24 cellular contexts compared by ENCODE assay signal in genomic region chr17:40949406-40949805, GRCh38. TPM values are rescaled to one million over a fixed set of nuclear protein-coding genes. Genes with fewer than 3 reads are reported as not detected.
DNase-seq lines count a peak whose midpoint lies in the region; ATAC-seq, FAIRE-seq and TF ChIP-seq lines count a peak whose summit lies in the region.
"Had no signal": no experiment of that assay in that cellular context is flagged by ENCODE, and none has a peak within 500 bp of the region (broad histone marks: within the 10 kb centered on the region; RNA-seq: fewer than 3 reads in every experiment).

No MANE protein-coding gene starts in this region.

- TF ChIP-seq CTCF in astrocyte (IDR thresholded peaks at IDR 0.05; ENCODE audit: insufficient read depth, low read depth, low read length) (no peak), neural progenitor cell (IDR thresholded peaks at IDR 0.05) (no peak)

- H3K4me1 ChIP-seq in astrocyte (ENCODE audit: insufficient read depth, low read length) = peaks cover 23% of the 10 kb centered on the region
- H3K4me1 ChIP-seq in neural progenitor cell = peaks cover 37% of the 10 kb centered on the region
- H3K4me1 ChIP-seq: BE2C, heart left ventricle, thyroid gland had no signal

- H4K20me1 ChIP-seq in astrocyte (ENCODE audit: insufficient read depth, low read length) = no peaks in the 10 kb centered on the region
- H4K20me1 ChIP-seq in neural progenitor cell (ENCODE audit: low read depth) = no peaks in the 10 kb centered on the region

- H3K36me3 Mint-ChIP-seq in astrocyte (ENCODE audit: low read depth, unreplicated experiment) (no peaks in the 10 kb centered on the region), neural progenitor cell (no peaks in the 10 kb centered on the region)
- H3K36me3 Mint-ChIP-seq: activated naive CD8-positive, alpha-beta T cell treated with anti-CD3 and anti-CD28 coated beads, Interleukin-2, amount 10 ng/mL, durations not matched to agents 7 days and 5 days had no signal

- H3K9me3 Mint-ChIP-seq in astrocyte (ENCODE audit: unreplicated experiment) = no peaks in the 10 kb centered on the region
- no peaks in the 10 kb centered on the region for H3K9me3 Mint-ChIP-seq in neural progenitor cell
- H3K9me3 Mint-ChIP-seq: activated naive CD8-positive, alpha-beta T cell treated with anti-CD3 and anti-CD28 coated beads, Interleukin-2, amount 10 ng/mL, durations not matched to agents 7 days and 5 days had no signal

- DNase-seq in ELF-1 (ENCODE audit: low read depth, low spot score) (peak; percentile 56), NCI-H1105 treated with DMSO at 0.1 percent for 48 hours (lab: John Stamatoyannopoulos, UW) (peak; percentile 70), astrocyte (ENCODE audit: low read depth) (no peak), neural progenitor cell (ENCODE audit: low spot score) (peak; percentile 60), D341Med (ENCODE audit: low spot score) (no peak)
- DNase-seq: activated CD8-positive, alpha-beta T cell treated with anti-CD3 and anti-CD28 coated beads, Interleukin-2, amount 10 ng/mL, durations not matched to agents 7 days and 5 days; activated naive CD8-positive, alpha-beta T cell treated with anti-CD3 and anti-CD28 coated beads, Interleukin-2, amount 10 ng/mL, durations not matched to agents 7 days and 5 days; BE2C; heart left ventricle; KBM-7; midbrain; NCI-H1048; NCI-H524 treated with DMSO at 0.1 percent for 48 hours; occipital lobe; thyroid gland; WERI-Rb-1 had no signal

- no peaks in the 10 kb centered on the region for H3K36me3 ChIP-seq in astrocyte (ENCODE audit: insufficient read depth, low read length)
- H3K36me3 ChIP-seq in neural progenitor cell = no peaks in the 10 kb centered on the region
- H3K36me3 ChIP-seq: BE2C, esophagus muscularis mucosa, heart left ventricle, thyroid gland, WERI-Rb-1 had no signal

- peaks cover 17% of the 10 kb centered on the region for H3F3A ChIP-seq in neural progenitor cell (ENCODE audit: low read depth)

- H3K4me3 Mint-ChIP-seq in astrocyte (ENCODE audit: unreplicated experiment) (no peak overlapping the region), neural progenitor cell (no peak overlapping the region)
- H3K4me3 Mint-ChIP-seq: activated CD8-positive, alpha-beta T cell treated with anti-CD3 and anti-CD28 coated beads, Interleukin-2, amount 10 ng/mL, durations not matched to agents 7 days and 5 days; activated naive CD8-positive, alpha-beta T cell treated with anti-CD3 and anti-CD28 coated beads, Interleukin-2, amount 10 ng/mL, durations not matched to agents 7 days and 5 days had no signal

- H3K27me3 Mint-ChIP-seq in astrocyte (ENCODE audit: low read depth, unreplicated experiment) = no peaks in the 10 kb centered on the region
- H3K27me3 Mint-ChIP-seq in neural progenitor cell (ENCODE audit: insufficient read depth, low read depth) = peaks cover 4% of the 10 kb centered on the region

- ATAC-seq in HG03469 (IDR thresholded peaks at IDR 0.05; ENCODE audit: unreplicated experiment) = no peak
- ATAC-seq in HG02884 (IDR thresholded peaks at IDR 0.05; ENCODE audit: unreplicated experiment) = no peak
- ATAC-seq: activated CD8-positive, alpha-beta T cell treated with anti-CD3 and anti-CD28 coated beads, Interleukin-2, amount 10 ng/mL, durations not matched to agents 7 days and 5 days; heart left ventricle had no signal

- no peak overlapping the region for H3K4me3 ChIP-seq in astrocyte (ENCODE audit: insufficient read depth, low read depth, low read length)
- H3K4me3 ChIP-seq in neural progenitor cell = no peak overlapping the region
- H3K4me3 ChIP-seq: esophagus muscularis mucosa, heart left ventricle, thyroid gland had no signal

- H3K27ac Mint-ChIP-seq in astrocyte (ENCODE audit: unreplicated experiment) (no peak overlapping the region), neural progenitor cell (no peak overlapping the region)
- H3K27ac Mint-ChIP-seq: activated CD8-positive, alpha-beta T cell treated with anti-CD3 and anti-CD28 coated beads, Interleukin-2, amount 10 ng/mL, durations not matched to agents 7 days and 5 days; activated naive CD8-positive, alpha-beta T cell treated with anti-CD3 and anti-CD28 coated beads, Interleukin-2, amount 10 ng/mL, durations not matched to agents 7 days and 5 days had no signal

- H2AFZ ChIP-seq in astrocyte (ENCODE audit: low read depth, low read length) = peak overlapping the region; percentile 74
- peak overlapping the region; percentile 93 for H2AFZ ChIP-seq in neural progenitor cell (replicated peaks)

- H3K27me3 ChIP-seq in astrocyte (ENCODE audit: insufficient read depth, low read length) (no peaks in the 10 kb centered on the region), neural progenitor cell (no peaks in the 10 kb centered on the region)
- H3K27me3 ChIP-seq: thyroid gland had no signal

- H3K9ac ChIP-seq in astrocyte (ENCODE audit: low read length) = no peak overlapping the region
- H3K9ac ChIP-seq in neural progenitor cell = no peak overlapping the region

- no peak overlapping the region for H3K4me2 ChIP-seq in astrocyte (ENCODE audit: low read length)
- peak overlapping the region; percentile 51 for H3K4me2 ChIP-seq in neural progenitor cell

- no peak overlapping the region for H3K27ac ChIP-seq in astrocyte (ENCODE audit: low read depth, low read length)
- H3K27ac ChIP-seq in neural progenitor cell = peak overlapping the region; percentile 23
- H3K27ac ChIP-seq: esophagus muscularis mucosa, heart left ventricle, HL-60, thyroid gland, WERI-Rb-1 had no signal

- H3K9me3 ChIP-seq in astrocyte (ENCODE audit: insufficient read depth, low read depth, low read length) = no peaks in the 10 kb centered on the region
- H3K9me3 ChIP-seq in neural progenitor cell (ENCODE audit: low read depth) = no peaks in the 10 kb centered on the region
- H3K9me3 ChIP-seq: BE2C, esophagus muscularis mucosa, heart left ventricle, thyroid gland had no signal

- peaks cover 29% of the 10 kb centered on the region for H3K4me1 Mint-ChIP-seq in astrocyte (ENCODE audit: low read depth, unreplicated experiment)
- H3K4me1 Mint-ChIP-seq in neural progenitor cell = peaks cover 9% of the 10 kb centered on the region
- H3K4me1 Mint-ChIP-seq: activated naive CD8-positive, alpha-beta T cell treated with anti-CD3 and anti-CD28 coated beads, Interleukin-2, amount 10 ng/mL, durations not matched to agents 7 days and 5 days had no signal

- no peaks in the 10 kb centered on the region for H3K79me2 ChIP-seq in astrocyte (ENCODE audit: insufficient read depth, low read length)
- no peaks in the 10 kb centered on the region for H3K79me2 ChIP-seq in neural progenitor cell (ENCODE audit: low read depth)

- no peak for FAIRE-seq in astrocyte (lab: Jason Lieb, UNC)
- FAIRE-seq: bronchial epithelial cell had no signal

RNA-seq across cellular contexts. Expression of gene KRT23, which starts 12.0 kb away (rescaled TPM):
- total RNA-seq in astrocyte (not detected in 2 replicates), neural progenitor cell (ENCODE audit: low replicate concordance) (0.60 TPM in 1 of 2 replicates, not detected in the other)
- total RNA-seq: activated CD8-positive, alpha-beta T cell treated with anti-CD3 and anti-CD28 coated beads, Interleukin-2, amount 10 ng/mL, durations not matched to agents 7 days and 5 days; activated naive CD8-positive, alpha-beta T cell treated with anti-CD3 and anti-CD28 coated beads, Interleukin-2, amount 10 ng/mL, durations not matched to agents 7 days and 5 days; Daoy; RPMI7951 had no signal

RNA-seq across cellular contexts. Expression of gene KRT39, which starts 17.3 kb away (rescaled TPM):
- not detected in 2 replicates for total RNA-seq in astrocyte
- total RNA-seq in neural progenitor cell (ENCODE audit: low replicate concordance) = not detected in 2 replicates
- total RNA-seq: activated CD8-positive, alpha-beta T cell treated with anti-CD3 and anti-CD28 coated beads, Interleukin-2, amount 10 ng/mL, durations not matched to agents 7 days and 5 days; activated naive CD8-positive, alpha-beta T cell treated with anti-CD3 and anti-CD28 coated beads, Interleukin-2, amount 10 ng/mL, durations not matched to agents 7 days and 5 days; bronchial epithelial cell; Daoy; esophagus muscularis mucosa; heart left ventricle; occipital lobe; thyroid gland had no signal

RNA-seq across cellular contexts. Expression of gene KRT40, which starts 34.7 kb away (rescaled TPM):
- total RNA-seq in astrocyte = not detected in 2 replicates
- not detected in 2 replicates for total RNA-seq in neural progenitor cell (ENCODE audit: low replicate concordance)
- total RNA-seq: activated CD8-positive, alpha-beta T cell treated with anti-CD3 and anti-CD28 coated beads, Interleukin-2, amount 10 ng/mL, durations not matched to agents 7 days and 5 days; activated naive CD8-positive, alpha-beta T cell treated with anti-CD3 and anti-CD28 coated beads, Interleukin-2, amount 10 ng/mL, durations not matched to agents 7 days and 5 days; bronchial epithelial cell; Daoy; esophagus muscularis mucosa; heart left ventricle; occipital lobe; RPMI7951; thyroid gland had no signal

RNA-seq across cellular contexts. Expression of gene KRTAP3-3, which starts 44.6 kb away (rescaled TPM):
- total RNA-seq in astrocyte = not detected in 2 replicates
- not detected in 2 replicates for total RNA-seq in neural progenitor cell (ENCODE audit: low replicate concordance)
- total RNA-seq: activated CD8-positive, alpha-beta T cell treated with anti-CD3 and anti-CD28 coated beads, Interleukin-2, amount 10 ng/mL, durations not matched to agents 7 days and 5 days; activated naive CD8-positive, alpha-beta T cell treated with anti-CD3 and anti-CD28 coated beads, Interleukin-2, amount 10 ng/mL, durations not matched to agents 7 days and 5 days; bronchial epithelial cell; Daoy; esophagus muscularis mucosa; heart left ventricle; occipital lobe; RPMI7951; skeletal muscle tissue; thyroid gland had no signal

RNA-seq across cellular contexts. Expression of gene KRTAP3-2, which starts 50.3 kb away (rescaled TPM):
- not detected in 2 replicates for total RNA-seq in astrocyte
- not detected in 2 replicates for total RNA-seq in neural progenitor cell (ENCODE audit: low replicate concordance)
- total RNA-seq: activated CD8-positive, alpha-beta T cell treated with anti-CD3 and anti-CD28 coated beads, Interleukin-2, amount 10 ng/mL, durations not matched to agents 7 days and 5 days; activated naive CD8-positive, alpha-beta T cell treated with anti-CD3 and anti-CD28 coated beads, Interleukin-2, amount 10 ng/mL, durations not matched to agents 7 days and 5 days; bronchial epithelial cell; Daoy; esophagus muscularis mucosa; heart left ventricle; occipital lobe; RPMI7951; skeletal muscle tissue; thyroid gland had no signal

Comparison
In these comparisons a context has a peak if more than half of its experiments do, and no peak if none do; other contexts are left out.
1. DNase-seq: peak in ELF-1 (single experiment), NCI-H1105 treated with DMSO at 0.1 percent for 48 hours (single experiment) and neural progenitor cell (single experiment); none in astrocyte (single experiment) and D341Med (single experiment).